Comparison of ENCODE assay signal across 14 cellular contexts in the genomic region with DNA sequence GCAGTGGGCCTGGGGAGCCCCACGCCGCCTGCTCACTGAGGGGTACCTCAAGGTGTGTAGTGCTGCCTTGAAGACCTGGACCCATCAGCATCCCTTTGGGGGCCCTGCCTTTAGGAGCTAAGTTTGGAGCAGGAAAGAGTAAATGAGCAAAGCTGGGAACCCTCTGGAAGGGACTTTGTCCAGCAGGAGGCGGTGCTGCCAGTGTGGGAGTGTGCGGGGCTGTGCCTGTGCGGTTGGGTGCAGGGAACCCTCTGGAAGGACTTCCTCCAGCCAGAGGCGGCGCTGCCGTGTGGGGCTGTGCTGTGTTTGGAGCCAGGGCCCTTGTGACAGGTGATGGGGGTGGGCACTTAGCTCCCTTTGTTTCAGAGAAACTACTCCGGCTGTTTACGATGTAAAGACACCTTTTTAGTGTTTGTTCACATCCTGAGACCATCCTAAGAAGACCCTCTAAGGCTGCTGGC. TPM values are rescaled to one million over a fixed set of nuclear protein-coding genes. Genes with fewer than 3 reads are reported as not detected.
DNase-seq lines count a peak whose midpoint lies in the region; ATAC-seq, FAIRE-seq and TF ChIP-seq lines count a peak whose summit lies in the region.
"Had no signal": no experiment of that assay in that cellular context is flagged by ENCODE, and none has a peak within 500 bp of the region (broad histone marks: within the 10 kb centered on the region; RNA-seq: fewer than 3 reads in every experiment).

No MANE protein-coding gene starts in this region.

- 46% methylated on average over 10 of the region's 10 CpGs; no CpG with 5 or more reads in 1 of the 2 experiments for WGBS in H1 (ENCODE audit: extremely low coverage in 1 of 2, insufficient coverage in 1 of 2, insufficient read length in 1 of 2, insufficient replicate concordance in 2 of 2, low coverage in 1 of 2, low lambda C conversion rate in 2 of 2, missing lambda C conversion rate in 1 of 2), 2 experiments

- H3K36me3 Mint-ChIP-seq in activated CD4-positive, alpha-beta T cell treated with anti-CD3 and anti-CD28 coated beads, Interleukin-2, amount 10 ng/mL, durations not matched to agents 24 days and 14 days (ENCODE audit: low read depth): no peaks in the 10 kb centered on the region
- H3K36me3 Mint-ChIP-seq in T-helper 2 cell treated with Interferon-gamma antibody and Interleukin-4, amounts not matched to agents 5 μg/mL and 100 μg/mL, for 36 hours (ENCODE audit: low read depth): no peaks in the 10 kb centered on the region
- H3K36me3 Mint-ChIP-seq: activated naive CD8-positive, alpha-beta T cell treated with anti-CD3 and anti-CD28 coated beads, Interleukin-2, amount 10 ng/mL, durations not matched to agents 7 days and 5 days had no signal

- no peaks in the 10 kb centered on the region for H3K79me2 ChIP-seq in H1 (ENCODE audit: control insufficient read depth in 1 of 2, insufficient read depth in 2 of 2, low read length in 2 of 2)

- no peak for DNase-seq in GM06990 (ENCODE audit: extremely low read depth, insufficient read length)
- peak; percentile 26 for DNase-seq in KBM-7
- DNase-seq in H1 (ENCODE audit: low read depth in 1 of 2, low spot score in 2 of 2): peak; percentile 54 to 91
- peak in 1 of 3 donors; percentile 19 for DNase-seq in mucosa of descending colon
- no peak for DNase-seq in NK-92 (lab: John Stamatoyannopoulos, UW; ENCODE audit: unreplicated experiment)
- DNase-seq in activated CD4-positive, alpha-beta T cell treated with anti-CD3 and anti-CD28 coated beads, Interleukin-2, amount 10 ng/mL, durations not matched to agents 24 days and 14 days: no peak
- DNase-seq in T-helper 2 cell treated with Interferon-gamma antibody and Interleukin-4, amounts not matched to agents 5 μg/mL and 100 μg/mL, for 36 hours (ENCODE audit: low spot score): no peak
- DNase-seq: activated CD4-positive, alpha-beta T cell treated with anti-CD3 and anti-CD28 coated beads, Interleukin-2, amount 50 U/mL, for 48 hours; activated naive CD8-positive, alpha-beta T cell treated with anti-CD3 and anti-CD28 coated beads, Interleukin-2, amount 10 ng/mL, durations not matched to agents 7 days and 5 days; glutamatergic neuron; NCI-H187 treated with DMSO at 0.1 percent for 48 hours; T-helper 1 cell; testis had no signal

- no peaks in the 10 kb centered on the region; the same call in 1 of the 2 replicates for H3K23me2 ChIP-seq in H1 (ENCODE audit: low read depth, low read length)

- H3K18ac ChIP-seq in H1 (ENCODE audit: extremely low read depth, low read length): peak overlapping the region; percentile 60; the same call in 1 of the 2 replicates

- no peak overlapping the region for H2AFZ ChIP-seq in H1 (ENCODE audit: low read length)

- no peak overlapping the region for H3K4ac ChIP-seq in H1 (replicated peaks; ENCODE audit: insufficient read length, low read depth, low read length)

- TF ChIP-seq RAD21 in H1 (IDR thresholded peaks at IDR 0.05 in 1 of 2, conservative IDR thresholded peaks at IDR 0.05 in 1 of 2; ENCODE audit: low read depth in 2 of 2, low read length in 2 of 2): peak; percentile 73 to 78

- H3K27ac ChIP-seq in H1 (ENCODE audit: low read depth, low read length): 0 out of 2 replicates have a peak overlapping the region, but pooled peaks have one; percentile 39
- H3K27ac ChIP-seq: testis had no signal

- POLR2A ChIA-PET in H1 (lab: Charles Lee; ENCODE audit: partially characterized antibody): interaction anchor here (0.8 to 2.0 kb wide), 5 partner anchors 8 to 68 kb away, joined by 3 to 13 read pairs (median 3); no protein-coding TSS in a partner anchor

- no peak overlapping the region for H4K91ac ChIP-seq in H1 (replicated peaks; ENCODE audit: insufficient read length, low read length)

- no peak for TF ChIP-seq POLR2A in H1 (IDR thresholded peaks at IDR 0.05; ENCODE audit: control extremely low read depth in 1 of 2, low read depth in 2 of 2, low read length in 2 of 2)

- H3K4me3 Mint-ChIP-seq in activated CD4-positive, alpha-beta T cell treated with anti-CD3 and anti-CD28 coated beads, Interleukin-2, amount 10 ng/mL, durations not matched to agents 24 days and 14 days: no peak overlapping the region
- no peak overlapping the region for H3K4me3 Mint-ChIP-seq in T-helper 2 cell treated with Interferon-gamma antibody and Interleukin-4, amounts not matched to agents 5 μg/mL and 100 μg/mL, for 36 hours
- H3K4me3 Mint-ChIP-seq: activated naive CD8-positive, alpha-beta T cell treated with anti-CD3 and anti-CD28 coated beads, Interleukin-2, amount 10 ng/mL, durations not matched to agents 7 days and 5 days had no signal

- CTCF ChIA-PET in H1 (lab: Charles Lee; ENCODE audit: partially characterized antibody): interaction anchor here (0.5 to 11.1 kb wide), 59 partner anchors 10 to 810 kb away, joined by 3 to 124 read pairs (median 5); a partner anchor contains a TSS

- H2BK5ac ChIP-seq in H1 (ENCODE audit: low read depth, low read length): no peak overlapping the region

- no peaks in the 10 kb centered on the region for H3K27me3 Mint-ChIP-seq in activated CD4-positive, alpha-beta T cell treated with anti-CD3 and anti-CD28 coated beads, Interleukin-2, amount 10 ng/mL, durations not matched to agents 24 days and 14 days
- no peaks in the 10 kb centered on the region for H3K27me3 Mint-ChIP-seq in T-helper 2 cell treated with Interferon-gamma antibody and Interleukin-4, amounts not matched to agents 5 μg/mL and 100 μg/mL, for 36 hours (ENCODE audit: low read depth)

- H3K9me3 Mint-ChIP-seq in activated CD4-positive, alpha-beta T cell treated with anti-CD3 and anti-CD28 coated beads, Interleukin-2, amount 10 ng/mL, durations not matched to agents 24 days and 14 days: no peaks in the 10 kb centered on the region
- H3K9me3 Mint-ChIP-seq in T-helper 2 cell treated with Interferon-gamma antibody and Interleukin-4, amounts not matched to agents 5 μg/mL and 100 μg/mL, for 36 hours: no peaks in the 10 kb centered on the region
- H3K9me3 Mint-ChIP-seq: activated naive CD8-positive, alpha-beta T cell treated with anti-CD3 and anti-CD28 coated beads, Interleukin-2, amount 10 ng/mL, durations not matched to agents 7 days and 5 days had no signal

- H3K79me1 ChIP-seq in H1 (ENCODE audit: low read depth, low read length): peaks cover 1% of the 10 kb centered on the region; the same call in 1 of the 2 replicates

- no peaks in the 10 kb centered on the region; the same call in 1 of the 2 replicates for H3K27me3 ChIP-seq in GM06990 (replicated peaks; ENCODE audit: control insufficient read depth, insufficient read depth, low read length)
- H3K27me3 ChIP-seq in H1 (replicated peaks in 1 of 4; ENCODE audit: control insufficient read depth in 3 of 4, extremely low read depth in 1 of 4, insufficient read depth in 3 of 4, low read length in 3 of 4): no peaks in the 10 kb centered on the region
- H3K27me3 ChIP-seq: testis had no signal

- intact Hi-C loops in mucosa of descending colon (cut with DNase I, micrococcal nuclease): no loop called here
- intact Hi-C loops in activated CD4-positive, alpha-beta T cell treated with anti-CD3 and anti-CD28 coated beads, Interleukin-2, amount 10 ng/mL, durations not matched to agents 24 days and 14 days (cut with micrococcal nuclease): no loop called here

- no peaks in the 10 kb centered on the region for H3K9me3 ChIP-seq in H1 (ENCODE audit: insufficient read depth in 2 of 2, low read depth in 1 of 2, low read length in 1 of 2)
- H3K9me3 ChIP-seq in mucosa of descending colon: no peaks in the 10 kb centered on the region
- H3K9me3 ChIP-seq: testis had no signal

- TF ChIP-seq CTCF in GM06990 (IDR thresholded peaks at IDR 0.05; ENCODE audit: insufficient read depth, low read length, poor library complexity, severe bottlenecking): peak; percentile 27
- TF ChIP-seq CTCF in H1 (IDR thresholded peaks at IDR 0.05; ENCODE audit: control extremely low read depth in 1 of 3, insufficient read depth in 1 of 3, low read depth in 1 of 3, low read length in 3 of 3): peak in 2 of 3 experiments; percentile 99; a peak in 3 of 4 replicates
- TF ChIP-seq CTCF in mucosa of descending colon (IDR thresholded peaks at IDR 0.05): no peak

- no peak overlapping the region for H3K4me3 ChIP-seq in GM06990 (replicated peaks; ENCODE audit: low read depth, low read length)
- no peak overlapping the region for H3K4me3 ChIP-seq in H1 (ENCODE audit: extremely low read depth in 1 of 4, insufficient read depth in 2 of 4, low read depth in 3 of 4, low read length in 4 of 4)
- H3K4me3 ChIP-seq in mucosa of descending colon: no peak overlapping the region
- H3K4me3 ChIP-seq: testis had no signal

- ATAC-seq in mucosa of descending colon (peak; percentile 48), GM21381 (IDR thresholded peaks at IDR 0.05; ENCODE audit: unreplicated experiment) (no peak)

- in situ Hi-C loops in KBM-7 (cut with MboI; ENCODE audit: low pct_unique_long_range_greater_than_20kb, low sequenced_read_pairs): no loop called here

- no peak overlapping the region for H4K8ac ChIP-seq in H1 (ENCODE audit: extremely low read depth, insufficient read depth, low read length)

- H3K56ac ChIP-seq in H1 (replicated peaks; ENCODE audit: insufficient read length, low read depth, low read length): no peak overlapping the region

- H3K23ac ChIP-seq in H1 (ENCODE audit: insufficient read length): no peak overlapping the region

- H3K4me2 ChIP-seq in H1 (ENCODE audit: insufficient read depth in 1 of 2, low read depth in 2 of 2, low read length in 2 of 2): peak overlapping the region in 1 of 2 experiments; percentile 10; a peak in 2 of 4 replicates

- H3K36me3 ChIP-seq in GM06990 (ENCODE audit: control insufficient read depth, insufficient read depth, low read length) (no peaks in the 10 kb centered on the region), H1 (ENCODE audit: control insufficient read depth in 2 of 4, insufficient read depth in 4 of 4, low read length in 3 of 4) (no peaks in the 10 kb centered on the region; a peak in 1 of 8 replicates), mucosa of descending colon (ENCODE audit: low read depth) (no peaks in the 10 kb centered on the region)

- H4K5ac ChIP-seq in H1 (ENCODE audit: insufficient read length, low read depth, low read length): no peak overlapping the region

- H2BK120ac ChIP-seq in H1 (replicated peaks; ENCODE audit: low read depth, low read length): no peak overlapping the region

- FAIRE-seq in H1 (lab: Jason Lieb, UNC): peak; percentile 79

- peak overlapping the region in 1 of 4 experiments; percentile 7; a peak in 1 of 7 replicates for H3K9ac ChIP-seq in H1 (replicated peaks in 1 of 4; ENCODE audit: extremely low read depth in 1 of 4, low read depth in 3 of 4, low read length in 3 of 4)

- H2AK5ac ChIP-seq in H1 (ENCODE audit: low read depth, low read length): no peak overlapping the region

- H2BK20ac ChIP-seq in H1 (ENCODE audit: low read length): no peak overlapping the region

- H3K4me1 ChIP-seq in H1 (replicated peaks in 1 of 4; ENCODE audit: control insufficient read depth in 3 of 4, insufficient read depth in 4 of 4, low read length in 3 of 4): peaks cover 0 to 5% (median 1%) of the 10 kb centered on the region in 4 experiments; a peak in 2 of 7 replicates
- H3K4me1 ChIP-seq in mucosa of descending colon (ENCODE audit: low read depth): no peaks in the 10 kb centered on the region

- peaks cover 4 to 5% of the 10 kb centered on the region in 2 experiments for H4K20me1 ChIP-seq in H1 (replicated peaks in 1 of 2; ENCODE audit: control insufficient read depth in 1 of 2, insufficient read depth in 2 of 2, low read length in 2 of 2)

- H2BK12ac ChIP-seq in H1 (ENCODE audit: low read depth, low read length): peak overlapping the region; percentile 90; the same call in 1 of the 2 replicates

- H2BK15ac ChIP-seq in H1 (ENCODE audit: low read length): no peak overlapping the region

- no peaks in the 10 kb centered on the region for H3K4me1 Mint-ChIP-seq in activated CD4-positive, alpha-beta T cell treated with anti-CD3 and anti-CD28 coated beads, Interleukin-2, amount 10 ng/mL, durations not matched to agents 24 days and 14 days
- H3K4me1 Mint-ChIP-seq in T-helper 2 cell treated with Interferon-gamma antibody and Interleukin-4, amounts not matched to agents 5 μg/mL and 100 μg/mL, for 36 hours (ENCODE audit: low read depth): no peaks in the 10 kb centered on the region
- H3K4me1 Mint-ChIP-seq: activated naive CD8-positive, alpha-beta T cell treated with anti-CD3 and anti-CD28 coated beads, Interleukin-2, amount 10 ng/mL, durations not matched to agents 7 days and 5 days had no signal

- no peak overlapping the region for H3K27ac Mint-ChIP-seq in activated CD4-positive, alpha-beta T cell treated with anti-CD3 and anti-CD28 coated beads, Interleukin-2, amount 10 ng/mL, durations not matched to agents 24 days and 14 days
- H3K27ac Mint-ChIP-seq in T-helper 2 cell treated with Interferon-gamma antibody and Interleukin-4, amounts not matched to agents 5 μg/mL and 100 μg/mL, for 36 hours: no peak overlapping the region
- H3K27ac Mint-ChIP-seq: activated naive CD8-positive, alpha-beta T cell treated with anti-CD3 and anti-CD28 coated beads, Interleukin-2, amount 10 ng/mL, durations not matched to agents 7 days and 5 days had no signal

- TF ChIP-seq EP300 in H1 (IDR thresholded peaks at IDR 0.05; ENCODE audit: borderline replicate concordance in 1 of 2, low read depth in 2 of 2, low read length in 2 of 2): peak in 1 of 2 experiments; percentile 55; a peak in 1 of 3 replicates

- H3K14ac ChIP-seq in H1 (ENCODE audit: insufficient read length): no peak overlapping the region

RNA-seq across cellular contexts. Expression of a gene that starts 25.8 kb away (rescaled TPM):
- 16.3 and 16.4 TPM in 2 replicates for total RNA-seq in H1 (2021; fragmentation: NEBNext Ultra II Directional; extraction: Animal tissue kit (Norgen Biotek cat#: 25700))
- polyA plus RNA-seq in H1 (2011; rRNA removed): 6.0 and 10.7 TPM in 2 replicates
- polyA plus RNA-seq in H1 (2011; cell fraction: cytosol; rRNA removed): 10.1 TPM
- 30.0 TPM for polyA plus RNA-seq in H1 (2011; cell fraction: nucleus; rRNA removed)
- 12.7 to 26.6 TPM (median 20.0 TPM) in 4 replicates for polyA plus RNA-seq in H1 (2012, experiment 1 of 2)
- 17.8 TPM for polyA plus RNA-seq in H1 (2012, experiment 2 of 2)
- polyA plus RNA-seq in H1 (2013, experiment 1 of 2): 10.6 TPM
- 10.3 TPM for polyA plus RNA-seq in H1 (2013, experiment 2 of 2)
- 10.8 and 12.0 TPM in 2 replicates for polyA minus RNA-seq in H1 (2011; rRNA and poly(A)+ RNA removed)
- polyA minus RNA-seq in H1 (2011; cell fraction: cytosol; rRNA and poly(A)+ RNA removed): 15.5 TPM
- polyA minus RNA-seq in H1 (2011; cell fraction: nucleus; rRNA and poly(A)+ RNA removed): 28.6 TPM
- 10 to 100 TPM; 16.4 to 28.9 (median 16.8) TPM for total RNA-seq in mucosa of descending colon
- total RNA-seq in activated CD4-positive, alpha-beta T cell treated with anti-CD3 and anti-CD28 coated beads, Interleukin-2, amount 10 ng/mL, durations not matched to agents 24 days and 14 days: 3.3 and 3.7 TPM in 2 replicates

Comparison
In these comparisons a context has a peak if more than half of its experiments do, and no peak if none do; other contexts are left out.
1. DNase-seq: peak in KBM-7 (single experiment) and H1 (2 of 2); none in GM06990 (single experiment), NK-92 (single experiment), activated CD4-positive, alpha-beta T cell treated with anti-CD3 and anti-CD28 coated beads, Interleukin-2, amount 10 ng/mL, durations not matched to agents 24 days and 14 days (single experiment) and T-helper 2 cell treated with Interferon-gamma antibody and Interleukin-4, amounts not matched to agents 5 μg/mL and 100 μg/mL, for 36 hours (single experiment).